8 cellular contexts compared by ENCODE assay signal in the genomic region with DNA sequence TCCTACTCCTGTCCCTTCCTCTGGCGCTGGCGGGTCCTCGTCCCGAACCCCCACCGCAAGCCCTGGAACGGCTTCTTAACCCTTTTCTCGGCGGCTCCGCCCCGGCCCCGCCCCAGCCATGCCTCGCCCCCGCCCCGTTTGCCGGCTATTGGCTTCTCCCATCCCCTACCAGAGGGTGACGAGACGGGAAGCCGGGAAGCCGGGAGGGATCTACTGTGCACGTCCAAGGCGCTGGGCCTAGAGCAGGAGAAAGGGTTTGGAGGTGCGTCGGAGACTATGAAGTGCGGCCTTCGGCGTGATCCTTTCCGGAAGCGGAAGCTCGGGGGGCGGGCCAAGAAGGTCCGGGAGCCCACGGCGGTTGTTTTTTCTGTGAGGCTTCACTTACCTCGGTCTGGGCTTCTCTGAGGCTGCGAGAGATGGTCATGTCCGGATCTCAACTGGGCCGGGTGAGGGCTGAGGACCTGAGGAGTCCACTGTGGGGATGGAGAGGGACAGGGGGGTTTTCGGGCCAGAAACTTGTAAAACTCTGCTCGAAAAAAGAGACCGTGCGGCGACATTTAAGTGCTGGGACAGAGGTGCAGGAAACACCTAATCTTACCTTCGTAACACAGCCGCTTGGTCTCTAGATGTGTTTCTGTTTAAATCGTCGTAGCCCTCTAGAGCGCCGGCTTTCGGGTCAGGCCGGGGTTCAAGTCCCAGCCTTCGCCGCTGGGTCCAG. TPM values are rescaled to one million over a fixed set of nuclear protein-coding genes. Genes with fewer than 3 reads are reported as not detected.
DNase-seq lines count a peak whose midpoint lies in the region; ATAC-seq, FAIRE-seq and TF ChIP-seq lines count a peak whose summit lies in the region.

No MANE protein-coding gene starts in this region.

- no peaks in the 10 kb centered on the region for H3K9me3 ChIP-seq in H1 (ENCODE audit: insufficient read depth in 2 of 2, low read depth in 1 of 2, low read length in 1 of 2)

- peak; percentile 79 for ATAC-seq in HG03095 (IDR thresholded peaks at IDR 0.05; ENCODE audit: unreplicated experiment)

- peak overlapping the region; percentile 96 for H4K8ac ChIP-seq in H1 (ENCODE audit: extremely low read depth, insufficient read depth, low read length)
- peak overlapping the region; percentile 39 for H4K8ac ChIP-seq in mesendoderm (ENCODE audit: low read depth, low read length)

- H3K23ac ChIP-seq in H1 (ENCODE audit: insufficient read length): no peak overlapping the region
- no peak overlapping the region for H3K23ac ChIP-seq in mesendoderm (ENCODE audit: low read length)

- H3K27me3 ChIP-seq in H1 (replicated peaks in 1 of 4; ENCODE audit: control insufficient read depth in 3 of 4, extremely low read depth in 1 of 4, insufficient read depth in 3 of 4, low read length in 3 of 4): 0 out of 7 replicates have a peak, but pooled peaks cover 0 to 4% (median 0%) of the 10 kb centered on the region in 4 experiments
- no peaks in the 10 kb centered on the region for H3K27me3 ChIP-seq in mesendoderm (ENCODE audit: insufficient read depth, low read length, poor library complexity)

- no peak for TF ChIP-seq CTCF in H1 (IDR thresholded peaks at IDR 0.05; ENCODE audit: control extremely low read depth in 1 of 3, insufficient read depth in 1 of 3, low read depth in 1 of 3, low read length in 3 of 3)

- no peaks in the 10 kb centered on the region for H3K79me1 ChIP-seq in H1 (ENCODE audit: low read depth, low read length)
- H3K79me1 ChIP-seq in mesendoderm (ENCODE audit: low read length): no peaks in the 10 kb centered on the region

- 24% methylated on average over 39 of the region's 52 CpGs; no CpG with 5 or more reads in 1 of the 2 experiments for WGBS in H1 (ENCODE audit: extremely low coverage in 1 of 2, insufficient coverage in 1 of 2, insufficient read length in 1 of 2, insufficient replicate concordance in 2 of 2, low coverage in 1 of 2, low lambda C conversion rate in 2 of 2, missing lambda C conversion rate in 1 of 2), 2 experiments
- WGBS in mesendoderm (ENCODE audit: extremely low coverage, insufficient coverage, low lambda C conversion rate): no CpG with 5 or more reads among the region's 52 CpGs

- peaks cover 4% of the 10 kb centered on the region; the same call in 1 of the 2 replicates for H3K23me2 ChIP-seq in H1 (ENCODE audit: low read depth, low read length)

- DNase-seq in NCI-H524 (lab: John Stamatoyannopoulos, UW) (peak; percentile 82 to 88), H1 (ENCODE audit: low read depth in 1 of 2, low spot score in 2 of 2) (peak; percentile 75 to 82), mesendoderm (peak; percentile 94), globus pallidus (ENCODE audit: low spot score) (no peak)
- DNase-seq in activated CD8-positive, alpha-beta memory T cell treated with anti-CD3 and anti-CD28 coated beads for 4 hours (ENCODE audit: low read depth in 2 of 2): peak; percentile 25 to 46
- peak; percentile 50 for DNase-seq in stimulated activated CD8-positive, alpha-beta memory T cell treated with anti-CD3 and anti-CD28 coated beads, Interleukin-15, amount 100 ng/mL, for 1 hour (ENCODE audit: low read depth)

- TF ChIP-seq RAD21 in H1 (IDR thresholded peaks at IDR 0.05 in 1 of 2, conservative IDR thresholded peaks at IDR 0.05 in 1 of 2; ENCODE audit: low read depth in 2 of 2, low read length in 2 of 2): no peak

- H2BK15ac ChIP-seq in H1 (ENCODE audit: low read length) (no peak overlapping the region), mesendoderm (replicated peaks; ENCODE audit: low read depth) (no peak overlapping the region)

- no peaks in the 10 kb centered on the region for H3K79me2 ChIP-seq in H1 (ENCODE audit: control insufficient read depth in 1 of 2, insufficient read depth in 2 of 2, low read length in 2 of 2)
- H3K79me2 ChIP-seq in mesendoderm (ENCODE audit: control insufficient read depth, insufficient read depth, low read length): no peaks in the 10 kb centered on the region

- no peak overlapping the region for H4K91ac ChIP-seq in H1 (replicated peaks; ENCODE audit: insufficient read length, low read length)

- peak; percentile 72 for TF ChIP-seq POLR2A in GM15510 (IDR thresholded peaks at IDR 0.05; ENCODE audit: borderline replicate concordance, extremely low read depth, insufficient read length)
- TF ChIP-seq POLR2A in H1 (IDR thresholded peaks at IDR 0.05; ENCODE audit: control extremely low read depth in 1 of 2, low read depth in 2 of 2, low read length in 2 of 2): peak in 1 of 2 experiments; percentile 63; a peak in 1 of 3 replicates

- H3K9ac ChIP-seq in H1 (replicated peaks in 1 of 4; ENCODE audit: extremely low read depth in 1 of 4, low read depth in 3 of 4, low read length in 3 of 4) (peak overlapping the region in 3 of 4 experiments; percentile 39 to 80 (median 60); a peak in 5 of 7 replicates), mesendoderm (ENCODE audit: low read length) (peak overlapping the region; percentile 72)

- peak overlapping the region; percentile 74 for H4K5ac ChIP-seq in H1 (ENCODE audit: insufficient read length, low read depth, low read length)
- no peak overlapping the region for H4K5ac ChIP-seq in mesendoderm (ENCODE audit: low read length)

- POLR2A ChIA-PET in H1 (lab: Charles Lee; ENCODE audit: partially characterized antibody): interaction anchor here (0.6 to 1.8 kb wide), 3 partner anchors 22 to 31 kb away, joined by 3 to 4 read pairs (median 3); no protein-coding TSS in a partner anchor

- H4K20me1 ChIP-seq in H1 (replicated peaks in 1 of 2; ENCODE audit: control insufficient read depth in 1 of 2, insufficient read depth in 2 of 2, low read length in 2 of 2): no peaks in the 10 kb centered on the region

- no peak overlapping the region for H3K18ac ChIP-seq in H1 (ENCODE audit: extremely low read depth, low read length)
- peak overlapping the region; percentile 87 for H3K18ac ChIP-seq in mesendoderm (ENCODE audit: low read length)

- H3K56ac ChIP-seq in H1 (replicated peaks; ENCODE audit: insufficient read length, low read depth, low read length) (no peak overlapping the region), mesendoderm (ENCODE audit: low read length) (peak overlapping the region; percentile 78)

- H3K27ac ChIP-seq in H1 (ENCODE audit: low read depth, low read length) (0 out of 2 replicates have a peak overlapping the region, but pooled peaks have one; percentile 7), mesendoderm (ENCODE audit: low read depth, low read length) (peak overlapping the region; percentile 8)

- no peak overlapping the region for H3K14ac ChIP-seq in H1 (ENCODE audit: insufficient read length)

- H2BK12ac ChIP-seq in H1 (ENCODE audit: low read depth, low read length): no peak overlapping the region

- TF ChIP-seq EP300 in H1 (IDR thresholded peaks at IDR 0.05; ENCODE audit: borderline replicate concordance in 1 of 2, low read depth in 2 of 2, low read length in 2 of 2): no peak

- H2AFZ ChIP-seq in H1 (ENCODE audit: low read length): peak overlapping the region; percentile 49; the same call in 1 of the 2 replicates

- H3K4me3 ChIP-seq in H1 (ENCODE audit: extremely low read depth in 1 of 4, insufficient read depth in 2 of 4, low read depth in 3 of 4, low read length in 4 of 4) (peak overlapping the region; percentile 47 to 68 (median 55)), mesendoderm (ENCODE audit: low read length) (peak overlapping the region; percentile 62)

- H3K4ac ChIP-seq in H1 (replicated peaks; ENCODE audit: insufficient read length, low read depth, low read length) (no peak overlapping the region), mesendoderm (ENCODE audit: low read depth, low read length) (peak overlapping the region; percentile 70)

- no peak overlapping the region for H2BK20ac ChIP-seq in H1 (ENCODE audit: low read length)

- no peak overlapping the region for H2AK5ac ChIP-seq in H1 (ENCODE audit: low read depth, low read length)
- H2AK5ac ChIP-seq in mesendoderm (ENCODE audit: low read length): no peak overlapping the region

- H3K4me1 ChIP-seq in H1 (replicated peaks in 1 of 4; ENCODE audit: control insufficient read depth in 3 of 4, insufficient read depth in 4 of 4, low read length in 3 of 4) (peaks cover 0 to 2% (median 0%) of the 10 kb centered on the region in 4 experiments; a peak in 1 of 7 replicates), mesendoderm (ENCODE audit: control insufficient read depth, low read depth, low read length) (no peaks in the 10 kb centered on the region)

- no peak for FAIRE-seq in H1 (lab: Jason Lieb, UNC)

- no peak overlapping the region for H2BK120ac ChIP-seq in H1 (replicated peaks; ENCODE audit: low read depth, low read length)
- peak overlapping the region; percentile 18 for H2BK120ac ChIP-seq in mesendoderm (ENCODE audit: low read depth, low read length)

- H3K36me3 ChIP-seq in H1 (ENCODE audit: control insufficient read depth in 2 of 4, insufficient read depth in 4 of 4, low read length in 3 of 4): no peaks in the 10 kb centered on the region
- H3K36me3 ChIP-seq in mesendoderm (ENCODE audit: control insufficient read depth, insufficient read depth, low read length): no peaks in the 10 kb centered on the region

- H2BK5ac ChIP-seq in H1 (ENCODE audit: low read depth, low read length) (no peak overlapping the region), mesendoderm (ENCODE audit: low read length) (no peak overlapping the region)

- CTCF ChIA-PET in H1 (lab: Charles Lee; ENCODE audit: partially characterized antibody): interaction anchor here (0.8 to 1.0 kb wide), 3 partner anchors 33 to 124 kb away, joined by 3 read pairs; no protein-coding TSS in a partner anchor

- H3K4me2 ChIP-seq in H1 (ENCODE audit: insufficient read depth in 1 of 2, low read depth in 2 of 2, low read length in 2 of 2) (peak overlapping the region; percentile 61 to 67), mesendoderm (ENCODE audit: low read length) (peak overlapping the region; percentile 40)

TF ChIP-seq in H1, 55 proteins besides CTCF, POLR2A, EP300 and RAD21 (continues in another document):
- peak; percentile 68 for TF ChIP-seq TAF1 (IDR thresholded peaks at IDR 0.05; ENCODE audit: low read depth, low read length)

RNA-seq across cellular contexts. Expression of gene ROPN1B, which starts 21.4 kb away (rescaled TPM):
- 0.36 TPM in 1 of 2 replicates, not detected in the other for total RNA-seq in H1 (2021; fragmentation: NEBNext Ultra II Directional; extraction: Animal tissue kit (Norgen Biotek cat#: 25700))
- polyA plus RNA-seq in H1 (2011; rRNA removed): 0.09 and 0.30 TPM in 2 replicates
- polyA plus RNA-seq in H1 (2011; cell fraction: cytosol; rRNA removed): 0.45 TPM
- 0.37 TPM for polyA plus RNA-seq in H1 (2011; cell fraction: nucleus; rRNA removed)
- polyA plus RNA-seq in H1 (2012, experiment 1 of 2): 0.28 to 0.60 TPM in 2 of 4 replicates, not detected in the others
- not detected for polyA plus RNA-seq in H1 (2012, experiment 2 of 2)
- polyA plus RNA-seq in H1 (2013, experiment 1 of 2): 0.12 TPM
- polyA plus RNA-seq in H1 (2013, experiment 2 of 2): 0.09 TPM
- polyA minus RNA-seq in H1 (2011; rRNA and poly(A)+ RNA removed): not detected in 2 replicates
- polyA minus RNA-seq in H1 (2011; cell fraction: cytosol; rRNA and poly(A)+ RNA removed): not detected
- not detected for polyA minus RNA-seq in H1 (2011; cell fraction: nucleus; rRNA and poly(A)+ RNA removed)
- polyA plus RNA-seq in mesendoderm (2013, experiment 1 of 2): 0.07 TPM
- polyA plus RNA-seq in mesendoderm (2013, experiment 2 of 2): not detected
